In the genomic region with DNA sequence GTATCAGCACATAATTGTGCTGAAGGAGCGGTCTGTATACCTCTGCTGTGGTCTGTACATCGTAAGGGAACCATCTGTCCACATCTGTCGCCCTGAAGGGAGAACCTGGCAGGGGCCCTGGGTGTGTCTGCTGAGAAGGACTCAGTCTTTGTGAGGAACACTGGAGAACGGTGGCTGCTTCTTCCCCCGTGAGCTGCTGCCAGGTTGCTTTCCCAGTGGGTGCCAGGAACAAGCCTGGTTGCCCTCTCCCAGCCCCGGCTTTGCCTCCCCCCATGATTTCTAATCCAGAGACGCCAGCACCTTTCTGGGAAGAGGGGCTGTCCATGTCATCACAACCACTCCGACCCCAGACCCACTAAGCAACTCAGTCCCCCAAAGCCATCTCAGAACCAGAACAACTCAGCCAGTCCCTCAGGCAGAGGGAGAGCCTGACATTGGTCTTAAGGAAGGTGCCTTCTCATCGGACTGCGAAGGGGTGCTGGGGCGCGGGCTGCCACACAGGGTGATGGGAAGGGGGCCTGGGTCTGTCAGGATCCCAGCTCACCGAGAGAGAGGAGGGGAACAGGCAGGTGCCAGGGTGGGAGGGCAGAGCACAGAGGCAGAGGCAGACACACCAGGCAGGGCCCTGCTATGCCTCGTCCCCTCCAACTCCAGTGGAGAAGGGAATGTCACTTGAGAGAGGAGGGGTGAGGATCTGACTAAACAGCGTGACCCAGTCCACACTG, we compare ENCODE assay signal across 9 cellular contexts. TPM values are rescaled to one million over a fixed set of nuclear protein-coding genes. Genes with fewer than 3 reads are reported as not detected.
DNase-seq lines count a peak whose midpoint lies in the region; ATAC-seq lines count a peak whose summit lies in the region.
"Had no signal": no experiment of that assay in that cellular context is flagged by ENCODE, and none has a peak within 500 bp of the region (broad histone marks: within the 10 kb centered on the region; RNA-seq: fewer than 3 reads in every experiment).

No MANE protein-coding gene starts in this region.

- no peaks in the 10 kb centered on the region for H3K9me3 Mint-ChIP-seq in activated T-cell treated with anti-CD3 and anti-CD28 coated beads, Interleukin-2, amount 50 U/mL, for 72 hours
- H3K9me3 Mint-ChIP-seq in activated T-cell treated with anti-CD3 and anti-CD28 coated beads, Interleukin-2, amount 50 U/mL, for 4 hours: no peaks in the 10 kb centered on the region
- H3K9me3 Mint-ChIP-seq in activated CD8-positive, alpha-beta T cell treated with anti-CD3 and anti-CD28 coated beads, Interleukin-2, amount 10 ng/mL, durations not matched to agents 7 days and 5 days (ENCODE audit: insufficient read depth): no peaks in the 10 kb centered on the region

- H3K4me3 Mint-ChIP-seq in activated T-cell treated with anti-CD3 and anti-CD28 coated beads, Interleukin-2, amount 50 U/mL, for 72 hours: peak overlapping the region; percentile 20 to 29
- H3K4me3 Mint-ChIP-seq in activated T-cell treated with anti-CD3 and anti-CD28 coated beads, Interleukin-2, amount 50 U/mL, for 4 hours: no peak overlapping the region
- H3K4me3 Mint-ChIP-seq in activated CD8-positive, alpha-beta T cell treated with anti-CD3 and anti-CD28 coated beads, Interleukin-2, amount 10 ng/mL, durations not matched to agents 7 days and 5 days: peak overlapping the region; percentile 36

- POLR2A ChIA-PET in activated CD8-positive, alpha-beta T cell treated with anti-CD3 and anti-CD28 coated beads, Interleukin-2, amount 10 ng/mL, durations not matched to agents 7 days and 5 days (lab: Charles Lee): interaction anchor here (2.7 kb wide), 1 partner anchor 9 kb away, joined by 15 read pairs; a partner anchor contains a TSS

- in situ Hi-C loops in KBM-7 (cut with MboI; ENCODE audit: low pct_unique_long_range_greater_than_20kb, low sequenced_read_pairs): no loop called here

- H3K27ac ChIP-seq in substantia nigra (ENCODE audit: low read depth, low read length, poor library complexity, severe bottlenecking): peak overlapping the region; percentile 93

- peaks cover 0 to 3% of the 10 kb centered on the region in 2 donors for H3K36me3 Mint-ChIP-seq in activated T-cell treated with anti-CD3 and anti-CD28 coated beads, Interleukin-2, amount 50 U/mL, for 72 hours (ENCODE audit: insufficient read depth in 2 of 2)
- H3K36me3 Mint-ChIP-seq in activated T-cell treated with anti-CD3 and anti-CD28 coated beads, Interleukin-2, amount 50 U/mL, for 4 hours (ENCODE audit: insufficient read depth): no peaks in the 10 kb centered on the region
- H3K36me3 Mint-ChIP-seq in activated CD8-positive, alpha-beta T cell treated with anti-CD3 and anti-CD28 coated beads, Interleukin-2, amount 10 ng/mL, durations not matched to agents 7 days and 5 days (ENCODE audit: low read depth): peaks cover 28% of the 10 kb centered on the region

- no peaks in the 10 kb centered on the region for H3K27me3 Mint-ChIP-seq in activated T-cell treated with anti-CD3 and anti-CD28 coated beads, Interleukin-2, amount 50 U/mL, for 72 hours (ENCODE audit: low read depth)
- no peaks in the 10 kb centered on the region for H3K27me3 Mint-ChIP-seq in activated T-cell treated with anti-CD3 and anti-CD28 coated beads, Interleukin-2, amount 50 U/mL, for 4 hours (ENCODE audit: low read depth)
- H3K27me3 Mint-ChIP-seq in activated CD8-positive, alpha-beta T cell treated with anti-CD3 and anti-CD28 coated beads, Interleukin-2, amount 10 ng/mL, durations not matched to agents 7 days and 5 days (ENCODE audit: low read depth): no peaks in the 10 kb centered on the region

- H3K4me1 Mint-ChIP-seq in activated T-cell treated with anti-CD3 and anti-CD28 coated beads, Interleukin-2, amount 50 U/mL, for 72 hours (ENCODE audit: low read depth): peaks cover 74% of the 10 kb centered on the region
- peaks cover 77% of the 10 kb centered on the region for H3K4me1 Mint-ChIP-seq in activated T-cell treated with anti-CD3 and anti-CD28 coated beads, Interleukin-2, amount 50 U/mL, for 4 hours (ENCODE audit: low read depth)
- peaks cover 84% of the 10 kb centered on the region for H3K4me1 Mint-ChIP-seq in activated CD8-positive, alpha-beta T cell treated with anti-CD3 and anti-CD28 coated beads, Interleukin-2, amount 10 ng/mL, durations not matched to agents 7 days and 5 days (ENCODE audit: low read depth)

- peak overlapping the region; percentile 21 for H3K27ac Mint-ChIP-seq in activated T-cell treated with anti-CD3 and anti-CD28 coated beads, Interleukin-2, amount 50 U/mL, for 72 hours
- peak overlapping the region; percentile 83 for H3K27ac Mint-ChIP-seq in activated CD8-positive, alpha-beta T cell treated with anti-CD3 and anti-CD28 coated beads, Interleukin-2, amount 10 ng/mL, durations not matched to agents 7 days and 5 days

- ATAC-seq in activated T-cell treated with anti-CD3 and anti-CD28 coated beads, Interleukin-2, amount 50 U/mL, for 72 hours (replicated peaks in 1 of 2): no peak
- ATAC-seq in activated T-cell treated with anti-CD3 and anti-CD28 coated beads, Interleukin-2, amount 50 U/mL, for 4 hours: no peak
- no peak for ATAC-seq in activated CD8-positive, alpha-beta T cell treated with anti-CD3 and anti-CD28 coated beads, Interleukin-2, amount 10 ng/mL, durations not matched to agents 7 days and 5 days
- ATAC-seq in HG03521 (IDR thresholded peaks at IDR 0.05; ENCODE audit: unreplicated experiment): no peak

- DNase-seq in activated T-cell treated with anti-CD3 and anti-CD28 coated beads, Interleukin-2, amount 50 U/mL, for 72 hours: no peak
- no peak for DNase-seq in activated T-cell treated with anti-CD3 and anti-CD28 coated beads, Interleukin-2, amount 50 U/mL, for 4 hours
- no peak for DNase-seq in activated CD8-positive, alpha-beta T cell treated with anti-CD3 and anti-CD28 coated beads, Interleukin-2, amount 10 ng/mL, durations not matched to agents 7 days and 5 days
- DNase-seq in islet precursor cell (peak; percentile 45), substantia nigra (lab: John Stamatoyannopoulos, UW) (peak in 1 of 49 donors; percentile 43), KBM-7 (no peak), NCI-H2171 treated with DMSO at 0.1 percent for 48 hours (lab: John Stamatoyannopoulos, UW) (no peak)
- DNase-seq: NCI-H2081 treated with DMSO at 0.1 percent for 48 hours had no signal

- CTCF ChIA-PET in activated CD8-positive, alpha-beta T cell treated with anti-CD3 and anti-CD28 coated beads, Interleukin-2, amount 10 ng/mL, durations not matched to agents 7 days and 5 days (lab: Charles Lee): interaction anchor here (1.4 to 4.0 kb wide), 3 partner anchors 9 to 49 kb away, joined by 4 to 28 read pairs (median 5); a partner anchor contains a TSS

RNA-seq across cellular contexts. Expression of a gene that starts 8.5 kb away (rescaled TPM):
- total RNA-seq in activated T-cell treated with anti-CD3 and anti-CD28 coated beads, Interleukin-2, amount 50 U/mL, for 72 hours: 100 to 1,000 TPM in 1 of 2 donors, 10 to 100 TPM in 1; 94.8 to 112 TPM
- 10 to 100 TPM; 33.3 to 41.2 (median 40.7) TPM for total RNA-seq in activated T-cell treated with anti-CD3 and anti-CD28 coated beads, Interleukin-2, amount 50 U/mL, for 4 hours
- total RNA-seq in activated CD8-positive, alpha-beta T cell treated with anti-CD3 and anti-CD28 coated beads, Interleukin-2, amount 10 ng/mL, durations not matched to agents 7 days and 5 days: 100 to 1,000 TPM; 110 to 127 TPM
